9 cellular contexts compared by ENCODE assay signal in genomic region chr12:52884526-52885293, GRCh38. TPM values are rescaled to one million over a fixed set of nuclear protein-coding genes. Genes with fewer than 3 reads are reported as not detected.
A peak's percentile ranks its signal among the peaks of the same experiment; 100 is the strongest.
DNase-seq lines count a peak whose midpoint lies in the region; ATAC-seq, FAIRE-seq and TF ChIP-seq lines count a peak whose summit lies in the region.
"Had no signal": no experiment of that assay in that cellular context is flagged by ENCODE, and none has a peak within 500 bp of the region (broad histone marks: within the 10 kb centered on the region; RNA-seq: fewer than 3 reads in every experiment).

No MANE protein-coding gene starts in this region.

- H3K27ac Mint-ChIP-seq in activated naive CD8-positive, alpha-beta T cell treated with anti-CD3 and anti-CD28 coated beads, Interleukin-2, amount 50 U/mL, for 24 hours, result no peak overlapping the region

- no peaks in the 10 kb centered on the region for H3K79me2 ChIP-seq in hepatocyte

- H3K9me3 ChIP-seq in hepatocyte (ENCODE audit: low read depth), result no peaks in the 10 kb centered on the region

- peaks cover 7% of the 10 kb centered on the region for H3K27me3 Mint-ChIP-seq in activated naive CD8-positive, alpha-beta T cell treated with anti-CD3 and anti-CD28 coated beads, Interleukin-2, amount 50 U/mL, for 24 hours

- no peaks in the 10 kb centered on the region for H3K9me3 Mint-ChIP-seq in activated naive CD8-positive, alpha-beta T cell treated with anti-CD3 and anti-CD28 coated beads, Interleukin-2, amount 50 U/mL, for 24 hours

- DNase-seq in NCI-H1048 (lab: John Stamatoyannopoulos, UW), result peak; percentile 20
- peak; percentile 32 to 74 (median 61) for DNase-seq in T-helper 2 cell
- DNase-seq in activated naive CD8-positive, alpha-beta T cell treated with anti-CD3 and anti-CD28 coated beads, Interleukin-2, amount 50 U/mL, for 24 hours, result peak; percentile 88
- peak; percentile 88 for DNase-seq in hepatocyte (ENCODE audit: low spot score)
- peak; percentile 64 to 79 for DNase-seq in stimulated activated CD4-positive, alpha-beta T cell treated with anti-CD3 and anti-CD28 coated beads, Interleukin-12 subunit alpha, Interleukin-12 subunit beta, amount 100 ng/mL, for 24 hours (ENCODE audit: low read depth in 2 of 2)
- DNase-seq in cortex of kidney (lab: John Stamatoyannopoulos, UW), result no peak

- peak; percentile 84 for FAIRE-seq in G401.6 (lab: Jason Lieb, UNC)
- FAIRE-seq: colon had no signal

- no peaks in the 10 kb centered on the region for H3K4me1 ChIP-seq in hepatocyte (ENCODE audit: insufficient read depth)

- WGBS in hepatocyte (ENCODE audit: low lambda C conversion rate, missing lambda C conversion rate), result 25% methylated on average over 13 of the region's 13 CpGs

- ATAC-seq in activated naive CD8-positive, alpha-beta T cell treated with anti-CD3 and anti-CD28 coated beads, Interleukin-2, amount 50 U/mL, for 24 hours, result peak; percentile 81
- ATAC-seq in GM19035 (IDR thresholded peaks at IDR 0.05; ENCODE audit: unreplicated experiment), result no peak

- H3K9me2 ChIP-seq in hepatocyte (replicated peaks; ENCODE audit: insufficient read depth), result no peaks in the 10 kb centered on the region

- H3K27ac ChIP-seq in hepatocyte, result peak overlapping the region; percentile 87

- no peaks in the 10 kb centered on the region for H3K36me3 Mint-ChIP-seq in activated naive CD8-positive, alpha-beta T cell treated with anti-CD3 and anti-CD28 coated beads, Interleukin-2, amount 50 U/mL, for 24 hours (ENCODE audit: low read depth)

- H3K4me3 Mint-ChIP-seq in activated naive CD8-positive, alpha-beta T cell treated with anti-CD3 and anti-CD28 coated beads, Interleukin-2, amount 50 U/mL, for 24 hours, result no peak overlapping the region

- H3K4me3 ChIP-seq in hepatocyte, result no peak overlapping the region

- H4K20me1 ChIP-seq in hepatocyte (ENCODE audit: insufficient read depth, poor library complexity, severe bottlenecking), result no peaks in the 10 kb centered on the region

- no peaks in the 10 kb centered on the region for H3K36me3 ChIP-seq in hepatocyte (replicated peaks; ENCODE audit: insufficient read depth, low read depth)

- no peak overlapping the region for H2AFZ ChIP-seq in hepatocyte

- H3K4me1 Mint-ChIP-seq in activated naive CD8-positive, alpha-beta T cell treated with anti-CD3 and anti-CD28 coated beads, Interleukin-2, amount 50 U/mL, for 24 hours, result peaks cover 5% of the 10 kb centered on the region

- H3K27me3 ChIP-seq in hepatocyte, result no peaks in the 10 kb centered on the region

- TF ChIP-seq CTCF in hepatocyte (IDR thresholded peaks at IDR 0.05; ENCODE audit: poor library complexity), result peak; percentile 99

- peak overlapping the region; percentile 49 for H3K4me2 ChIP-seq in hepatocyte

RNA-seq across cellular contexts. Expression of gene KRT8, which starts 20.2 kb away (rescaled TPM):
- total RNA-seq in hepatocyte, result 1,376 and 1,381 TPM in 2 replicates
- polyA plus RNA-seq in hepatocyte, result 2,058 and 2,283 TPM in 2 replicates

RNA-seq across cellular contexts. Expression of gene KRT78, which starts 35.9 kb away (rescaled TPM):
- 0.08 TPM in 1 of 2 replicates, not detected in the other for total RNA-seq in hepatocyte
- polyA plus RNA-seq in hepatocyte, result not detected in 2 replicates

RNA-seq across cellular contexts. Expression of gene KRT79, which starts 50.6 kb away (rescaled TPM):
- 0.07 TPM in 1 of 2 replicates, not detected in the other for total RNA-seq in hepatocyte
- polyA plus RNA-seq in hepatocyte, result 0.44 TPM in 1 of 2 replicates, not detected in the other
